Comparison of ENCODE assay signal across 26 cellular contexts in the genomic region with DNA sequence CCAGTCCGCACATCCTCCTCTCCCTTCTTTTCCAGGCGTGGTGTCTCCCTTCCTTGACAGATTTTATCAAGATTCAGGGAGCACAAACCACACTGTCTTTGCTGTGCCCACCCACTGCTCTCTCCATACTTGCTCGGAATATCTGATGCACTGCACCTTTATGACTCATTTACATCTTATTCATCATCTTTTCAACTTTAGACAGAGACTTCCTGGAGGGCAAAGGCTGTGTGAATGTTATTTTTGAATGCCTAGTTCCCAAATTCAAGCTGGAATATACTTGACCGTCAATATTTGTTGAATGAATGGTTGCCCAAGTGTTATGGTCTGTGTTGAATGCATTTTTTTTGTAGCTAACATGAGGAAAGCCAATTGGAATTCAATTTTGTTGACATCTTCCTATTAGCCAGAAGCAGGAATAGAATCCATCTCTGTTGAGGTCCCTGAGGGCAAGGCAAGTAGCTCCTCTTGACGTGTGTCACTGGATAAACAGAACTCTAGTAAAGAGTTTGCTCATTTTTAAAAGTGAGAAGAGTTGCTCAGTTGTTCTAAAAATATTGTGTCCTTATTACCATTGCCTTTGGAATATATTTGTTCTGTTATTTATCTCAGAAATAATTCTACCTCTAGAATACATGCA.
DNase-seq lines count a peak whose midpoint lies in the region; ATAC-seq, FAIRE-seq and TF ChIP-seq lines count a peak whose summit lies in the region.
"Had no signal": no experiment of that assay in that cellular context is flagged by ENCODE, and none has a peak within 500 bp of the region (broad histone marks: within the 10 kb centered on the region; RNA-seq: fewer than 3 reads in every experiment).

No MANE protein-coding gene starts in this region.

- H3K4me1 Mint-ChIP-seq in MCF 10A (ENCODE audit: insufficient read depth, unreplicated experiment): peaks cover 6% of the 10 kb centered on the region
- peaks cover 16% of the 10 kb centered on the region for H3K4me1 Mint-ChIP-seq in Caco-2 (ENCODE audit: low read depth, unreplicated experiment)

- H3K27me3 ChIP-seq in breast epithelium (no peaks in the 10 kb centered on the region), bronchial epithelial cell (ENCODE audit: control insufficient read depth, insufficient read depth, low read length) (no peaks in the 10 kb centered on the region), Caco-2 (replicated peaks; ENCODE audit: control insufficient read depth, insufficient read depth, low read length) (no peaks in the 10 kb centered on the region)
- H3K27me3 ChIP-seq: tibial nerve had no signal

- DNase-seq in MCF 10A (ENCODE audit: unreplicated experiment): peak; percentile 11
- no peak for DNase-seq in breast epithelium (ENCODE audit: low spot score in 2 of 2)
- peak; percentile 35 for DNase-seq in RWPE1 (ENCODE audit: low spot score)
- DNase-seq in bronchial epithelial cell (ENCODE audit: low read depth): peak; percentile 76
- peak; percentile 19 for DNase-seq in putamen (ENCODE audit: low spot score)
- DNase-seq in Caco-2: no peak
- DNase-seq: activated CD8-positive, alpha-beta memory T cell treated with anti-CD3 and anti-CD28 coated beads for 24 hours; amygdala; CD4-positive, alpha-beta T cell; dermis blood vessel endothelial cell; GF-D8; H7; midbrain; MM.1S; NCI-H1417 treated with DMSO at 0.1 percent for 48 hours; NCI-H2171 treated with DMSO at 0.1 percent for 48 hours; NCI-H526; stimulated activated naive CD4-positive, alpha-beta T cell treated with Interleukin-2 at 50 U/mL for 16 hours; WERI-Rb-1 had no signal

- H3K27ac Mint-ChIP-seq in MCF 10A (ENCODE audit: low read depth, unreplicated experiment) (no peak overlapping the region), Caco-2 (ENCODE audit: unreplicated experiment) (no peak overlapping the region)
- H3K27ac Mint-ChIP-seq: CD4-positive, alpha-beta T cell; IgD-negative memory B cell; T-helper 2 cell treated with Interferon-gamma antibody and Interleukin-4, amounts not matched to agents 5 μg/mL and 100 μg/mL, for 36 hours had no signal

- TF ChIP-seq CTCF in MCF 10A (IDR thresholded peaks at IDR 0.05; ENCODE audit: unreplicated experiment) (no peak), breast epithelium (IDR thresholded peaks at IDR 0.05) (no peak), RWPE1 (conservative IDR thresholded peaks at IDR 0.05; ENCODE audit: low read depth) (no peak), bronchial epithelial cell (IDR thresholded peaks at IDR 0.05; ENCODE audit: insufficient read depth, low read length, severe bottlenecking) (no peak), Caco-2 (IDR thresholded peaks at IDR 0.05; ENCODE audit: insufficient read depth in 1 of 2, low read depth in 1 of 2, low read length in 1 of 2, severe bottlenecking in 1 of 2, unreplicated experiment in 1 of 2) (no peak)

- H3K36me3 ChIP-seq in breast epithelium (no peaks in the 10 kb centered on the region), bronchial epithelial cell (ENCODE audit: control insufficient read depth, insufficient read depth, low read length) (no peaks in the 10 kb centered on the region), Caco-2 (ENCODE audit: control insufficient read depth, insufficient read depth, low read length) (no peaks in the 10 kb centered on the region)
- H3K36me3 ChIP-seq: tibial nerve, WERI-Rb-1 had no signal

- BruUV-seq in MCF 10A (replicated peaks; lab: Mats Ljungman, UMichigan) (no TSS peak), Caco-2 (replicated peaks; lab: Mats Ljungman, UMichigan) (no TSS peak)

- no peak for FAIRE-seq in bronchial epithelial cell (lab: Jason Lieb, UNC)

- CTCF ChIA-PET in MCF 10A (lab: Yijun Ruan, JAX): interaction anchor here (0.5 kb wide), 1 partner anchor 762 kb away, joined by 4 read pairs; no protein-coding TSS in a partner anchor
- CTCF ChIA-PET in RWPE1 (lab: Yijun Ruan, JAX): interaction anchor here (0.6 to 0.7 kb wide), 2 partner anchors 384 to 1060 kb away, joined by 3 to 4 read pairs; no protein-coding TSS in a partner anchor
- CTCF ChIA-PET in Caco-2 (lab: Charles Lee): interaction anchor here (0.7 kb wide), 1 partner anchor 11 kb away, joined by 3 read pairs; no protein-coding TSS in a partner anchor

- TF ChIP-seq POLR2A in breast epithelium (IDR thresholded peaks at IDR 0.05): no peak

- POLR2A ChIA-PET in MCF 10A (lab: Yijun Ruan, JAX) (interaction anchor here (0.9 kb wide), 1 partner anchor 10 kb away, joined by 3 read pairs; no protein-coding TSS in a partner anchor), RWPE1 (lab: Yijun Ruan, JAX; ENCODE audit: low non-redundant PET) (no interaction called here), Caco-2 (lab: Charles Lee) (no interaction called here)

- H3K4me3 ChIP-seq in breast epithelium (no peak overlapping the region), bronchial epithelial cell (ENCODE audit: low read depth, low read length) (no peak overlapping the region), Caco-2 (ENCODE audit: low read depth, low read length) (no peak overlapping the region)
- H3K4me3 ChIP-seq: tibial nerve had no signal

- H3K9me3 Mint-ChIP-seq in MCF 10A (ENCODE audit: unreplicated experiment): no peaks in the 10 kb centered on the region
- H3K9me3 Mint-ChIP-seq in Caco-2 (ENCODE audit: unreplicated experiment): no peaks in the 10 kb centered on the region
- H3K9me3 Mint-ChIP-seq: CD4-positive, alpha-beta T cell; IgD-negative memory B cell; natural killer cell treated with Interleukin-12 subunit alpha and Interleukin-12 subunit beta and Interleukin-15 and Interleukin-18, amount 100 ng/mL, for 72 hours; T-helper 2 cell treated with Interferon-gamma antibody and Interleukin-4, amounts not matched to agents 5 μg/mL and 100 μg/mL, for 36 hours had no signal

- H3K27ac ChIP-seq in breast epithelium (no peak overlapping the region), RWPE1 (no peak overlapping the region)
- H3K27ac ChIP-seq: tibial nerve, WERI-Rb-1 had no signal

- H3K4me1 ChIP-seq in breast epithelium (no peaks in the 10 kb centered on the region), Caco-2 (peaks cover 25% of the 10 kb centered on the region)

- H3K36me3 Mint-ChIP-seq in MCF 10A (ENCODE audit: insufficient read depth, unreplicated experiment) (no peaks in the 10 kb centered on the region), Caco-2 (ENCODE audit: insufficient read depth, unreplicated experiment) (no peaks in the 10 kb centered on the region)
- H3K36me3 Mint-ChIP-seq: natural killer cell treated with Interleukin-12 subunit alpha and Interleukin-12 subunit beta and Interleukin-15 and Interleukin-18, amount 100 ng/mL, for 72 hours had no signal

- H3K27me3 Mint-ChIP-seq in MCF 10A (ENCODE audit: insufficient read depth, unreplicated experiment): no peaks in the 10 kb centered on the region
- no peaks in the 10 kb centered on the region for H3K27me3 Mint-ChIP-seq in Caco-2 (ENCODE audit: insufficient read depth, unreplicated experiment)
- H3K27me3 Mint-ChIP-seq: CD4-positive, alpha-beta T cell; IgD-negative memory B cell had no signal

- H3K9me3 ChIP-seq in breast epithelium (no peaks in the 10 kb centered on the region), Caco-2 (no peaks in the 10 kb centered on the region)
- H3K9me3 ChIP-seq: tibial nerve had no signal

- H3K4me3 Mint-ChIP-seq in MCF 10A (ENCODE audit: unreplicated experiment) (no peak overlapping the region), Caco-2 (ENCODE audit: unreplicated experiment) (no peak overlapping the region)
- H3K4me3 Mint-ChIP-seq: CD4-positive, alpha-beta T cell; IgD-negative memory B cell; natural killer cell treated with Interleukin-12 subunit alpha and Interleukin-12 subunit beta and Interleukin-15 and Interleukin-18, amount 100 ng/mL, for 72 hours; T-helper 2 cell treated with Interferon-gamma antibody and Interleukin-4, amounts not matched to agents 5 μg/mL and 100 μg/mL, for 36 hours had no signal

- intact Hi-C loops in MCF 10A (cut with micrococcal nuclease) (no loop called here), breast epithelium (cut with DNase I; ENCODE audit: low total_unique reads) (no loop called here), Caco-2 (cut with micrococcal nuclease; ENCODE audit: unreplicated experiment) (no loop called here)

- ATAC-seq in HG03039 (IDR thresholded peaks at IDR 0.05; ENCODE audit: unreplicated experiment) (no peak), HG03025 (IDR thresholded peaks at IDR 0.05; ENCODE audit: low FRiP score, unreplicated experiment) (no peak)
- ATAC-seq: left lobe of liver; natural killer cell treated with Interleukin-12 subunit alpha and Interleukin-12 subunit beta and Interleukin-15 and Interleukin-18, amount 100 ng/mL, for 72 hours had no signal

Comparison
In these comparisons a context has a peak if more than half of its experiments do, and no peak if none do; other contexts are left out.
1. DNase-seq: peak in MCF 10A (single experiment), RWPE1 (single experiment), bronchial epithelial cell (single experiment) and putamen (single experiment); none in breast epithelium (0 of 2) and Caco-2 (0 of 2).